13 cellular contexts compared by ENCODE assay signal in genomic region chr5:177836191-177836590, GRCh38. TPM values are rescaled to one million over a fixed set of nuclear protein-coding genes. Genes with fewer than 3 reads are reported as not detected.
A peak's percentile ranks its signal among the peaks of the same experiment; 100 is the strongest.
DNase-seq lines count a peak whose midpoint lies in the region; ATAC-seq lines count a peak whose summit lies in the region.
"Not testable (repeated sequence)": the region's sequence is repeated elsewhere in the genome, so short reads cannot be mapped to it uniquely, and the experiment has no call there.
"Had no signal": no experiment of that assay in that cellular context is flagged by ENCODE, and none has a peak within 500 bp of the region (broad histone marks: within the 10 kb centered on the region; RNA-seq: fewer than 3 reads in every experiment).

No MANE protein-coding gene starts in this region.

- H3K4me1 Mint-ChIP-seq in CD4-positive, alpha-beta memory T cell, result peaks cover 8 to 23% (median 12%) of the 10 kb centered on the region in 4 donors
- H3K4me1 Mint-ChIP-seq in IgD-negative memory B cell; T-helper 2 cell treated with Interferon-gamma antibody and Interleukin-4, amounts not matched to agents 5 μg/mL and 100 μg/mL, for 36 hours (ENCODE audit: low read depth): not testable (repeated sequence)
- peaks cover 12% of the 10 kb centered on the region for H3K4me1 Mint-ChIP-seq in activated T-helper 1 cell treated with anti-CD3 and anti-CD28 coated beads, Interleukin-12 subunit alpha, Interleukin-12 subunit beta, Interleukin-2, Interleukin-4 antibody, amounts not matched to agents 30 ng/mL and 10 ng/mL and 1 ng/mL, durations not matched to agents 14 hours and 24 hours and 36 hours (ENCODE audit: low read depth)
- peaks cover 15% of the 10 kb centered on the region for H3K4me1 Mint-ChIP-seq in activated naive CD8-positive, alpha-beta T cell treated with anti-CD3 and anti-CD28 coated beads, Interleukin-2, amount 50 U/mL, for 24 hours
- peaks cover 13 to 17% (median 14%) of the 10 kb centered on the region in 3 donors for H3K4me1 Mint-ChIP-seq in naive B cell
- peaks cover 13 to 15% of the 10 kb centered on the region in 2 donors for H3K4me1 Mint-ChIP-seq in stimulated activated naive B cell treated with anti-CD40 and anti-IgM and Interleukin-4, amounts not matched to agents 10 μg/mL and 1 μg/mL and 100 μg/mL, for 72 hours

- H3K9me3 ChIP-seq in CD4-positive, alpha-beta memory T cell (ENCODE audit: control insufficient read depth in 1 of 2, low read length in 2 of 2), result not testable (repeated sequence)

- CTCF ChIA-PET in CD4-positive, alpha-beta memory T cell (lab: Charles Lee; ENCODE audit: partially characterized antibody), result not testable (repeated sequence)

- ATAC-seq in activated naive CD8-positive, alpha-beta T cell treated with anti-CD3 and anti-CD28 coated beads, Interleukin-2, amount 50 U/mL, for 24 hours, result peak; percentile 31
- peak; percentile 88 to 91 for ATAC-seq in naive B cell (ENCODE audit: low read depth in 2 of 2)
- peak; percentile 72 to 77 for ATAC-seq in stimulated activated naive B cell treated with anti-CD40 and anti-IgM and Interleukin-4, amounts not matched to agents 10 μg/mL and 1 μg/mL and 100 μg/mL, for 72 hours (replicated peaks)

- not testable (repeated sequence) for H3K4me3 ChIP-seq in CD4-positive, alpha-beta memory T cell (ENCODE audit: low read length in 2 of 2)

- H3K27me3 ChIP-seq in CD4-positive, alpha-beta memory T cell (ENCODE audit: insufficient read depth, low read length), result not testable (repeated sequence)

- intact Hi-C loops in CD4-positive, alpha-beta memory T cell (cut with micrococcal nuclease); activated T-helper 1 cell treated with anti-CD3 and anti-CD28 coated beads, Interleukin-12 subunit alpha, Interleukin-12 subunit beta, Interleukin-2, Interleukin-4 antibody, amounts not matched to agents 30 ng/mL and 10 ng/mL and 1 ng/mL, durations not matched to agents 14 hours and 24 hours and 36 hours (cut with micrococcal nuclease): not testable (repeated sequence)

- H3K27ac ChIP-seq in CD4-positive, alpha-beta memory T cell (ENCODE audit: low read depth, low read length), result not testable (repeated sequence)

- POLR2A ChIA-PET in CD4-positive, alpha-beta memory T cell (lab: Charles Lee; ENCODE audit: partially characterized antibody), result not testable (repeated sequence)

- H3K36me3 Mint-ChIP-seq in CD4-positive, alpha-beta memory T cell, result peaks cover 13 to 23% of the 10 kb centered on the region in 2 donors
- H3K36me3 Mint-ChIP-seq in IgD-negative memory B cell; T-helper 2 cell treated with Interferon-gamma antibody and Interleukin-4, amounts not matched to agents 5 μg/mL and 100 μg/mL, for 36 hours (ENCODE audit: low read depth); activated T-helper 1 cell treated with anti-CD3 and anti-CD28 coated beads, Interleukin-12 subunit alpha, Interleukin-12 subunit beta, Interleukin-2, Interleukin-4 antibody, amounts not matched to agents 30 ng/mL and 10 ng/mL and 1 ng/mL, durations not matched to agents 14 hours and 24 hours and 36 hours (ENCODE audit: low read depth); activated naive CD8-positive, alpha-beta T cell treated with anti-CD3 and anti-CD28 coated beads, Interleukin-2, amount 50 U/mL, for 24 hours (ENCODE audit: low read depth); naive B cell; stimulated activated naive B cell treated with anti-CD40 and anti-IgM and Interleukin-4, amounts not matched to agents 10 μg/mL and 1 μg/mL and 100 μg/mL, for 72 hours: not testable (repeated sequence)

- not testable (repeated sequence) for H3K36me3 ChIP-seq in CD4-positive, alpha-beta memory T cell (ENCODE audit: insufficient read depth, low read length)

- not testable (repeated sequence) for H3K27me3 Mint-ChIP-seq in CD4-positive, alpha-beta memory T cell; IgD-negative memory B cell; T-helper 2 cell treated with Interferon-gamma antibody and Interleukin-4, amounts not matched to agents 5 μg/mL and 100 μg/mL, for 36 hours (ENCODE audit: low read depth); activated T-helper 1 cell treated with anti-CD3 and anti-CD28 coated beads, Interleukin-12 subunit alpha, Interleukin-12 subunit beta, Interleukin-2, Interleukin-4 antibody, amounts not matched to agents 30 ng/mL and 10 ng/mL and 1 ng/mL, durations not matched to agents 14 hours and 24 hours and 36 hours (ENCODE audit: insufficient read depth); activated naive CD8-positive, alpha-beta T cell treated with anti-CD3 and anti-CD28 coated beads, Interleukin-2, amount 50 U/mL, for 24 hours; naive B cell; stimulated activated naive B cell treated with anti-CD40 and anti-IgM and Interleukin-4, amounts not matched to agents 10 μg/mL and 1 μg/mL and 100 μg/mL, for 72 hours

- H3K4me3 Mint-ChIP-seq in CD4-positive, alpha-beta memory T cell, result peak overlapping the region in 5 of 8 donors; percentile 52 to 79 (median 61)
- H3K4me3 Mint-ChIP-seq in IgD-negative memory B cell, result peak overlapping the region in 3 of 4 donors; percentile 17 to 86 (median 86)
- peak overlapping the region; percentile 70 for H3K4me3 Mint-ChIP-seq in T-helper 2 cell treated with Interferon-gamma antibody and Interleukin-4, amounts not matched to agents 5 μg/mL and 100 μg/mL, for 36 hours
- H3K4me3 Mint-ChIP-seq in activated T-helper 1 cell treated with anti-CD3 and anti-CD28 coated beads, Interleukin-12 subunit alpha, Interleukin-12 subunit beta, Interleukin-2, Interleukin-4 antibody, amounts not matched to agents 30 ng/mL and 10 ng/mL and 1 ng/mL, durations not matched to agents 14 hours and 24 hours and 36 hours, result peak overlapping the region; percentile 73
- peak overlapping the region; percentile 24 for H3K4me3 Mint-ChIP-seq in activated naive CD8-positive, alpha-beta T cell treated with anti-CD3 and anti-CD28 coated beads, Interleukin-2, amount 50 U/mL, for 24 hours
- peak overlapping the region; percentile 59 to 95 (median 85) for H3K4me3 Mint-ChIP-seq in naive B cell
- peak overlapping the region; percentile 63 to 79 for H3K4me3 Mint-ChIP-seq in stimulated activated naive B cell treated with anti-CD40 and anti-IgM and Interleukin-4, amounts not matched to agents 10 μg/mL and 1 μg/mL and 100 μg/mL, for 72 hours

- peak in 2 of 5 donors; percentile 28 to 45 for DNase-seq in CD4-positive, alpha-beta memory T cell
- DNase-seq in T-helper 2 cell treated with Interferon-gamma antibody and Interleukin-4, amounts not matched to agents 5 μg/mL and 100 μg/mL, for 36 hours (ENCODE audit: low spot score); activated T-helper 1 cell treated with anti-CD3 and anti-CD28 coated beads, Interleukin-12 subunit alpha, Interleukin-12 subunit beta, Interleukin-2, Interleukin-4 antibody, amounts not matched to agents 30 ng/mL and 10 ng/mL and 1 ng/mL, durations not matched to agents 14 hours and 24 hours and 36 hours (ENCODE audit: low spot score); activated naive CD8-positive, alpha-beta T cell treated with anti-CD3 and anti-CD28 coated beads, Interleukin-2, amount 50 U/mL, for 24 hours; stimulated activated naive B cell treated with anti-CD40 and anti-IgM and Interleukin-4, amounts not matched to agents 10 μg/mL and 1 μg/mL and 100 μg/mL, for 72 hours: not testable (repeated sequence)
- peak; percentile 8 to 19 for DNase-seq in activated CD4-positive, alpha-beta T cell treated with anti-CD3 and anti-CD28 coated beads, Interleukin-2, amount 50 U/mL, for 48 hours
- peak; percentile 26 for DNase-seq in naive B cell

- not testable (repeated sequence) for H3K9me3 Mint-ChIP-seq in CD4-positive, alpha-beta memory T cell; IgD-negative memory B cell; T-helper 2 cell treated with Interferon-gamma antibody and Interleukin-4, amounts not matched to agents 5 μg/mL and 100 μg/mL, for 36 hours; activated T-helper 1 cell treated with anti-CD3 and anti-CD28 coated beads, Interleukin-12 subunit alpha, Interleukin-12 subunit beta, Interleukin-2, Interleukin-4 antibody, amounts not matched to agents 30 ng/mL and 10 ng/mL and 1 ng/mL, durations not matched to agents 14 hours and 24 hours and 36 hours; activated naive CD8-positive, alpha-beta T cell treated with anti-CD3 and anti-CD28 coated beads, Interleukin-2, amount 50 U/mL, for 24 hours; naive B cell; stimulated activated naive B cell treated with anti-CD40 and anti-IgM and Interleukin-4, amounts not matched to agents 10 μg/mL and 1 μg/mL and 100 μg/mL, for 72 hours

- H3K4me1 ChIP-seq in CD4-positive, alpha-beta memory T cell (ENCODE audit: insufficient read depth, low read length), result not testable (repeated sequence)

- H3K27ac Mint-ChIP-seq in CD4-positive, alpha-beta memory T cell, result peak overlapping the region in 3 of 7 donors; percentile 52 to 87 (median 70)
- H3K27ac Mint-ChIP-seq in IgD-negative memory B cell, result peak overlapping the region in 1 of 3 donors; percentile 58
- H3K27ac Mint-ChIP-seq in T-helper 2 cell treated with Interferon-gamma antibody and Interleukin-4, amounts not matched to agents 5 μg/mL and 100 μg/mL, for 36 hours; activated T-helper 1 cell treated with anti-CD3 and anti-CD28 coated beads, Interleukin-12 subunit alpha, Interleukin-12 subunit beta, Interleukin-2, Interleukin-4 antibody, amounts not matched to agents 30 ng/mL and 10 ng/mL and 1 ng/mL, durations not matched to agents 14 hours and 24 hours and 36 hours: not testable (repeated sequence)
- H3K27ac Mint-ChIP-seq in activated naive CD8-positive, alpha-beta T cell treated with anti-CD3 and anti-CD28 coated beads, Interleukin-2, amount 50 U/mL, for 24 hours, result peak overlapping the region; percentile 80
- H3K27ac Mint-ChIP-seq in naive B cell, result peak overlapping the region in 4 of 6 donors; percentile 45 to 94 (median 78)
- H3K27ac Mint-ChIP-seq in stimulated activated naive B cell treated with anti-CD40 and anti-IgM and Interleukin-4, amounts not matched to agents 10 μg/mL and 1 μg/mL and 100 μg/mL, for 72 hours, result peak overlapping the region; percentile 90

RNA-seq across cellular contexts. Expression of gene FAM153A, which starts 53.5 kb away (rescaled TPM):
- 100 to 1,000 TPM in 1 of 2 experiments, 10 to 100 TPM in 1; 92.7 to 116 TPM for total RNA-seq in CD4-positive, alpha-beta memory T cell
- polyA plus RNA-seq in CD4-positive, alpha-beta memory T cell, result 1 to 10 TPM; 2.0 to 3.2 TPM
- polyA plus RNA-seq in IgD-negative memory B cell, result not detected
- 6.3 and 6.5 TPM in 2 replicates for total RNA-seq in activated T-helper 1 cell treated with anti-CD3 and anti-CD28 coated beads, Interleukin-12 subunit alpha, Interleukin-12 subunit beta, Interleukin-2, Interleukin-4 antibody, amounts not matched to agents 30 ng/mL and 10 ng/mL and 1 ng/mL, durations not matched to agents 14 hours and 24 hours and 36 hours
- polyA plus RNA-seq in naive B cell (ENCODE audit: low read depth in 6 of 6), result under 1 TPM in 2 of 6 donors, not detected in 4; 0.25 to 0.35 TPM
- total RNA-seq: A172, GM23248, HFFc6, M059J had no signal
- polyA plus RNA-seq: AG04450, GM23248 had no signal

Comparison
In these comparisons a context has a peak if more than half of its experiments do, and no peak if none do; other contexts are left out.
1. H3K4me3 Mint-ChIP-seq: peak in every context shown above with its lines; median percentile 86 in IgD-negative memory B cell; 85 in naive B cell; 73 in activated T-helper 1 cell treated with anti-CD3 and anti-CD28 coated beads, Interleukin-12 subunit alpha, Interleukin-12 subunit beta, Interleukin-2, Interleukin-4 antibody, amounts not matched to agents 30 ng/mL and 10 ng/mL and 1 ng/mL, durations not matched to agents 14 hours and 24 hours and 36 hours; 71 in stimulated activated naive B cell treated with anti-CD40 and anti-IgM and Interleukin-4, amounts not matched to agents 10 μg/mL and 1 μg/mL and 100 μg/mL, for 72 hours; 70 in T-helper 2 cell treated with Interferon-gamma antibody and Interleukin-4, amounts not matched to agents 5 μg/mL and 100 μg/mL, for 36 hours; 61 in CD4-positive, alpha-beta memory T cell; 24 in activated naive CD8-positive, alpha-beta T cell treated with anti-CD3 and anti-CD28 coated beads, Interleukin-2, amount 50 U/mL, for 24 hours.
2. ATAC-seq: peak in every context shown above with its lines; median percentile 90 in naive B cell; 74 in stimulated activated naive B cell treated with anti-CD40 and anti-IgM and Interleukin-4, amounts not matched to agents 10 μg/mL and 1 μg/mL and 100 μg/mL, for 72 hours; 31 in activated naive CD8-positive, alpha-beta T cell treated with anti-CD3 and anti-CD28 coated beads, Interleukin-2, amount 50 U/mL, for 24 hours.